20 cellular contexts compared by ENCODE assay signal in genomic region chr18:11042247-11042646, GRCh38.
DNase-seq lines count a peak whose midpoint lies in the region; ATAC-seq and TF ChIP-seq lines count a peak whose summit lies in the region.
"Had no signal": no experiment of that assay in that cellular context is flagged by ENCODE, and none has a peak within 500 bp of the region (broad histone marks: within the 10 kb centered on the region; RNA-seq: fewer than 3 reads in every experiment).

No MANE protein-coding gene starts in this region.

- peaks cover 2% of the 10 kb centered on the region for H3K27me3 ChIP-seq in AG04450 (ENCODE audit: control insufficient read depth, insufficient read depth, low read length)
- H3K27me3 ChIP-seq in SJCRH30 = no peaks in the 10 kb centered on the region
- no peaks in the 10 kb centered on the region for H3K27me3 ChIP-seq in fibroblast of lung (ENCODE audit: control insufficient read depth, insufficient read depth, low read length)
- H3K27me3 ChIP-seq: sigmoid colon, transverse colon had no signal

- H3K9me3 ChIP-seq in AG04450 (ENCODE audit: control insufficient read depth, insufficient read depth, low read length) (no peaks in the 10 kb centered on the region; the same call in 1 of the 2 replicates), SJCRH30 (replicated peaks) (no peaks in the 10 kb centered on the region), fibroblast of lung (ENCODE audit: control insufficient read depth, insufficient read depth, low read depth, low read length) (no peaks in the 10 kb centered on the region)

- POLR2A ChIA-PET in AG04450 (lab: Yijun Ruan, JAX) = interaction anchor here (0.7 kb wide), 1 partner anchor 112 kb away, joined by 3 read pairs; no protein-coding TSS in a partner anchor

- ATAC-seq in HG02970 (IDR thresholded peaks at IDR 0.05; ENCODE audit: low FRiP score, unreplicated experiment) = no peak
- ATAC-seq: activated naive CD4-positive, alpha-beta T cell treated with anti-CD3 and anti-CD28 coated beads, Interleukin-2, amount 50 U/mL, for 72 hours; PC-3 had no signal

- no peak overlapping the region for H3K4me2 ChIP-seq in fibroblast of lung (ENCODE audit: extremely low read depth, insufficient read depth, low read length)

- TF ChIP-seq CTCF in AG04450 (IDR thresholded peaks at IDR 0.05; ENCODE audit: low read depth, low read length) = no peak
- no peak for TF ChIP-seq CTCF in fibroblast of lung (conservative IDR thresholded peaks at IDR 0.05 in 1 of 2, IDR thresholded peaks at IDR 0.05 in 1 of 2; ENCODE audit: low read depth in 1 of 2, low read length in 2 of 2)

- DNase-seq in AG04450 (ENCODE audit: low read depth, low spot score) = peak; percentile 13
- DNase-seq in SJCRH30 = peak; percentile 30 to 45
- DNase-seq in fibroblast of lung (ENCODE audit: low read depth in 2 of 2) = peak; percentile 64 to 88
- peak; percentile 45 for DNase-seq in myocyte (ENCODE audit: low read depth)
- DNase-seq in NCI-H1092 (lab: John Stamatoyannopoulos, UW) = no peak
- DNase-seq in NCI-H146 treated with DMSO at 0.1 percent for 48 hours (lab: John Stamatoyannopoulos, UW; ENCODE audit: unreplicated experiment) = no peak
- no peak for DNase-seq in NCI-H69 (lab: John Stamatoyannopoulos, UW)
- DNase-seq: activated CD4-positive, alpha-beta T cell treated with anti-CD3 and anti-CD28 coated beads for 4 hours; activated T-cell treated with anti-CD3 and anti-CD28 coated beads for 4 hours; central memory CD4-positive, alpha-beta T cell; DMS79; NCI-H2081 treated with DMSO at 0.1 percent for 48 hours; NCI-H524 treated with DMSO at 0.1 percent for 48 hours; PC-3; sigmoid colon; stimulated activated CD4-positive, alpha-beta T cell treated with anti-CD3 and anti-CD28 coated beads, Interleukin-4, amount 100 ng/mL, for 24 hours; T-helper 9 cell; transverse colon had no signal

- H2AFZ ChIP-seq in fibroblast of lung (ENCODE audit: low read length) = no peak overlapping the region

- H3K36me3 ChIP-seq in SJCRH30 (no peaks in the 10 kb centered on the region), fibroblast of lung (ENCODE audit: control insufficient read depth, insufficient read depth, low read length) (no peaks in the 10 kb centered on the region)
- H3K36me3 ChIP-seq: sigmoid colon, transverse colon had no signal

- no peaks in the 10 kb centered on the region for H4K20me1 ChIP-seq in fibroblast of lung (ENCODE audit: control insufficient read depth, extremely low read depth, insufficient read depth, low read length)

- CTCF ChIA-PET in AG04450 (lab: Charles Lee) = interaction anchor here (1.2 to 6.3 kb wide), 9 partner anchors 11 to 511 kb away, joined by 3 to 188 read pairs (median 11); no protein-coding TSS in a partner anchor

- H3K79me2 ChIP-seq in fibroblast of lung (ENCODE audit: control insufficient read depth, insufficient read depth, low read length) = no peaks in the 10 kb centered on the region

- H3K4me3 ChIP-seq in AG04450 (ENCODE audit: low read depth, low read length) = no peak overlapping the region
- H3K4me3 ChIP-seq in SJCRH30 = no peak overlapping the region
- no peak overlapping the region for H3K4me3 ChIP-seq in fibroblast of lung (replicated peaks in 1 of 4; ENCODE audit: control extremely low read depth in 1 of 4, insufficient read depth in 1 of 4, low read depth in 3 of 4, low read length in 4 of 4)
- H3K4me3 ChIP-seq: sigmoid colon, transverse colon had no signal

- no peak overlapping the region for H3K9ac ChIP-seq in fibroblast of lung (ENCODE audit: insufficient read depth, low read length)

- H3K4me1 ChIP-seq in SJCRH30 (peaks cover 9% of the 10 kb centered on the region; the same call in 1 of the 2 replicates), fibroblast of lung (ENCODE audit: control insufficient read depth, extremely low read depth, insufficient read depth, low read length) (peaks cover 4% of the 10 kb centered on the region)
- H3K4me1 ChIP-seq: sigmoid colon, transverse colon had no signal

- H3K27ac ChIP-seq in AG04450 (ENCODE audit: low read depth, low read length) = no peak overlapping the region
- H3K27ac ChIP-seq in SJCRH30 = no peak overlapping the region; the same call in 1 of the 2 replicates
- H3K27ac ChIP-seq in fibroblast of lung (ENCODE audit: insufficient read depth, low read length) = no peak overlapping the region
- H3K27ac ChIP-seq: sigmoid colon, transverse colon had no signal

Comparison
In these comparisons a context has a peak if more than half of its experiments do, and no peak if none do; other contexts are left out.
1. DNase-seq: peak in AG04450 (single experiment), SJCRH30 (2 of 2), fibroblast of lung (2 of 2) and myocyte (single experiment); none in NCI-H1092 (single experiment), NCI-H146 treated with DMSO at 0.1 percent for 48 hours (single experiment) and NCI-H69 (single experiment).